ENCODE assay signal across 8 cellular contexts in the genomic region with DNA sequence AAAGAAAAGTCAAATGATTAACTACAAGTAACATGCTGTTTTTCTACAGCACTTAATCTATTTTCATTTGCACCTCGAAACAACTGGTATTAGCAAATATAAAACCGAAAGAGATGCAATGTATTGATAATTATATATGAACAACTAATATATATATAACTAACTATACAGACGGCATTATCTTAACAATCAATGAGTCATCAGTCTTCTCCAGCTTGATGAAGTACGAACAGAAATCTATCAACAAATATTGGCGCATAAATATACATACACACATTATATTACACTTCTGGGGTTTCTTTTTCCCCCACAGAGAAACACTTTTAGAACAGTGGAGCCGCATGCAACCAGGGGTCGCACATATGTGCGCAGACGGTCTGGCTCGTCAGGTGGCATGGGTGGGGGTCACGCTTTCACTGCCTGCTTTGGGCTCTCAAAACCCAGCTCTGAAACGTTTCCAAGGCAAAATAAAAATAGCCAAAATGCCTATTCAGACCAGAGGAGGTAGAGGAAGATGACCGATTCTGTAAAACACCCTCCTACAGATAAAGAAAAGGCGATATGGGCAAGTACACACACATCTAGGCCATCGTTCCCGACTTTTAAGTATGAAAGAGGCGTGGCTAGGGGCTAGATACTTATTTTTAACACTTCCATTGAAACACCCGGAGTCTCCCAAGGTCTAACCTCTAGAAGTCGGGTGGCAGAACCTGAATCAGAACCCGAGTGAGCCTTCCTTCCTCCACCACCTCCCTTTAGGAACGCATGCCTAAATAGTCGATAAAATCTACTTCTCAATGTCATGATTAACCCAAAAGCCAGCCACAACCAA. TPM values are rescaled to one million over a fixed set of nuclear protein-coding genes. Genes with fewer than 3 reads are reported as not detected.
A peak's percentile ranks its signal among the peaks of the same experiment; 100 is the strongest.
DNase-seq lines count a peak whose midpoint lies in the region; ATAC-seq and TF ChIP-seq lines count a peak whose summit lies in the region.

No MANE protein-coding gene starts in this region.

- H2AFZ ChIP-seq in neural cell (ENCODE audit: low read depth, low read length) = no peak overlapping the region

- no peaks in the 10 kb centered on the region for H3K9me3 ChIP-seq in neural cell (ENCODE audit: low read length)

- no peaks in the 10 kb centered on the region for H3F3A ChIP-seq in neural cell (ENCODE audit: insufficient read depth, low read length, poor library complexity, severe bottlenecking)

- peaks cover 58% of the 10 kb centered on the region for H3K79me2 ChIP-seq in neural cell (replicated peaks; ENCODE audit: insufficient read depth, low read length)

- no peak for TF ChIP-seq EP300 in neural cell (conservative IDR thresholded peaks at IDR 0.05; ENCODE audit: poor library complexity, severe bottlenecking)

- intact Hi-C loops in dorsolateral prefrontal cortex (cut with DNase I) = loop anchor here (5.0 to 10.0 kb wide), 4 partner anchors 65 to 450 kb away; partner anchors contain the start of genes KIF5B (in 2 of the 2) and EPC1 (in 1 of the 2)

- no peaks in the 10 kb centered on the region for H3K36me3 ChIP-seq in neural cell (ENCODE audit: insufficient read depth, low read length)

- ATAC-seq in GM19023 (IDR thresholded peaks at IDR 0.05; ENCODE audit: unreplicated experiment) = no peak
- ATAC-seq in GM18519 (IDR thresholded peaks at IDR 0.05; ENCODE audit: low FRiP score, unreplicated experiment) = no peak

- H3K4me3 ChIP-seq in dorsolateral prefrontal cortex (peak overlapping the region; percentile 55 to 96 (median 86)), neural cell (ENCODE audit: low read length) (peak overlapping the region; percentile 95)

- DNase-seq in EH (ENCODE audit: low read depth) (peak; percentile 19), NCI-H69 (lab: John Stamatoyannopoulos, UW) (peak; percentile 25), dorsolateral prefrontal cortex (no peak), NCI-H1048 (lab: John Stamatoyannopoulos, UW) (no peak)
- no peak for DNase-seq in stimulated activated CD8-positive, alpha-beta memory T cell treated with anti-CD3 and anti-CD28 coated beads, Interleukin-4, amount 100 ng/mL, for 48 hours

- H3K27ac ChIP-seq in dorsolateral prefrontal cortex = peak overlapping the region in 42 of 59 donors; percentile 37 to 98 (median 93)
- no peak overlapping the region for H3K27ac ChIP-seq in neural cell (ENCODE audit: low read length)

- no peaks in the 10 kb centered on the region for H3K9me2 ChIP-seq in neural cell (ENCODE audit: insufficient read depth, low read length)

- H4K20me1 ChIP-seq in neural cell (ENCODE audit: insufficient read depth) = no peaks in the 10 kb centered on the region

- TF ChIP-seq RAD21 in neural cell (conservative IDR thresholded peaks at IDR 0.05) = no peak

- H3K27me3 ChIP-seq in dorsolateral prefrontal cortex (no peaks in the 10 kb centered on the region), neural cell (ENCODE audit: insufficient read depth, low read depth, low read length) (no peaks in the 10 kb centered on the region)

- no peak for TF ChIP-seq CTCF in dorsolateral prefrontal cortex (IDR thresholded peaks at IDR 0.05 in 54 of 56, conservative IDR thresholded peaks at IDR 0.05 in 2 of 56; ENCODE audit: low read depth in 1 of 56, partially characterized antibody in 56 of 56)
- TF ChIP-seq CTCF in neural cell (IDR thresholded peaks at IDR 0.05; ENCODE audit: poor library complexity, severe bottlenecking) = no peak

- peak overlapping the region; percentile 65 for H3K4me2 ChIP-seq in neural cell (ENCODE audit: low read length)

- peak overlapping the region; percentile 85 for H3K9ac ChIP-seq in neural cell (ENCODE audit: low read length)

TF ChIP-seq in neural cell, 6 proteins besides CTCF, POLR2A, EP300 and RAD21:
- TF ChIP-seq SMC3 (conservative IDR thresholded peaks at IDR 0.05; ENCODE audit: poor library complexity) = no peak
- TF ChIP-seq POLR2AphosphoS5 (IDR thresholded peaks at IDR 0.05) = no peak
- no peak for TF ChIP-seq TAF1 (IDR thresholded peaks at IDR 0.05; ENCODE audit: low read depth)
- TF ChIP-seq, protein P1, sequence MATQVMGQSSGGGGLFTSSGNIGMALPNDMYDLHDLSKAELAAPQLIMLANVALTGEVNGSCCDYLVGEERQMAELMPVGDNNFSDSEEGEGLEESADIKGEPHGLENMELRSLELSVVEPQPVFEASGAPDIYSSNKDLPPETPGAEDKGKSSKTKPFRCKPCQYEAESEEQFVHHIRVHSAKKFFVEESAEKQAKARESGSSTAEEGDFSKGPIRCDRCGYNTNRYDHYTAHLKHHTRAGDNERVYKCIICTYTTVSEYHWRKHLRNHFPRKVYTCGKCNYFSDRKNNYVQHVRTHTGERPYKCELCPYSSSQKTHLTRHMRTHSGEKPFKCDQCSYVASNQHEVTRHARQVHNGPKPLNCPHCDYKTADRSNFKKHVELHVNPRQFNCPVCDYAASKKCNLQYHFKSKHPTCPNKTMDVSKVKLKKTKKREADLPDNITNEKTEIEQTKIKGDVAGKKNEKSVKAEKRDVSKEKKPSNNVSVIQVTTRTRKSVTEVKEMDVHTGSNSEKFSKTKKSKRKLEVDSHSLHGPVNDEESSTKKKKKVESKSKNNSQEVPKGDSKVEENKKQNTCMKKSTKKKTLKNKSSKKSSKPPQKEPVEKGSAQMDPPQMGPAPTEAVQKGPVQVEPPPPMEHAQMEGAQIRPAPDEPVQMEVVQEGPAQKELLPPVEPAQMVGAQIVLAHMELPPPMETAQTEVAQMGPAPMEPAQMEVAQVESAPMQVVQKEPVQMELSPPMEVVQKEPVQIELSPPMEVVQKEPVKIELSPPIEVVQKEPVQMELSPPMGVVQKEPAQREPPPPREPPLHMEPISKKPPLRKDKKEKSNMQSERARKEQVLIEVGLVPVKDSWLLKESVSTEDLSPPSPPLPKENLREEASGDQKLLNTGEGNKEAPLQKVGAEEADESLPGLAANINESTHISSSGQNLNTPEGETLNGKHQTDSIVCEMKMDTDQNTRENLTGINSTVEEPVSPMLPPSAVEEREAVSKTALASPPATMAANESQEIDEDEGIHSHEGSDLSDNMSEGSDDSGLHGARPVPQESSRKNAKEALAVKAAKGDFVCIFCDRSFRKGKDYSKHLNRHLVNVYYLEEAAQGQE (IDR thresholded peaks at IDR 0.05; ENCODE audit: borderline replicate concordance) = no peak
- no peak for TF ChIP-seq MXI1 (conservative IDR thresholded peaks at IDR 0.05; ENCODE audit: poor library complexity, severe bottlenecking)

RNA-seq across cellular contexts. Expression of gene ARHGAP12, which starts 1.6 kb away (rescaled TPM):
- total RNA-seq in dorsolateral prefrontal cortex = 10 to 100 TPM; 27.1 to 48.7 (median 38.6) TPM
- polyA plus RNA-seq in neural cell = 52.6 and 62.6 TPM in 2 replicates
- 129 and 135 TPM in 2 replicates for polyA minus RNA-seq in neural cell

Comparison
In these comparisons a context has a peak if more than half of its experiments do, and no peak if none do; other contexts are left out.
1. DNase-seq: peak in EH (single experiment) and NCI-H69 (single experiment); none in dorsolateral prefrontal cortex (0 of 10), NCI-H1048 (single experiment) and stimulated activated CD8-positive, alpha-beta memory T cell treated with anti-CD3 and anti-CD28 coated beads, Interleukin-4, amount 100 ng/mL, for 48 hours (single experiment).